ENCODE assay signal across 11 cellular contexts in genomic region chr2:119049968-119050657, GRCh38.
DNase-seq lines count a peak whose midpoint lies in the region; ATAC-seq and TF ChIP-seq lines count a peak whose summit lies in the region.
"Had no signal": no experiment of that assay in that cellular context is flagged by ENCODE, and none has a peak within 500 bp of the region (broad histone marks: within the 10 kb centered on the region; RNA-seq: fewer than 3 reads in every experiment).

No MANE protein-coding gene starts in this region.

- no peaks in the 10 kb centered on the region for H3K4me1 Mint-ChIP-seq in endothelial cell (ENCODE audit: unreplicated experiment)
- H3K4me1 Mint-ChIP-seq: activated naive CD8-positive, alpha-beta T cell treated with anti-CD3 and anti-CD28 coated beads, Interleukin-2, amount 10 ng/mL, durations not matched to agents 7 days and 5 days had no signal

- H3K79me2 ChIP-seq in DND-41 (ENCODE audit: insufficient read depth, low read length) = no peaks in the 10 kb centered on the region

- H3K4me3 ChIP-seq in DND-41 (ENCODE audit: low read depth in 1 of 2, low read length in 2 of 2) = no peak overlapping the region
- H3K4me3 ChIP-seq: transverse colon had no signal

- H3K27ac Mint-ChIP-seq in endothelial cell (ENCODE audit: unreplicated experiment) = no peak overlapping the region
- H3K27ac Mint-ChIP-seq: activated naive CD8-positive, alpha-beta T cell treated with anti-CD3 and anti-CD28 coated beads, Interleukin-2, amount 10 ng/mL, durations not matched to agents 7 days and 5 days had no signal

- no peaks in the 10 kb centered on the region for H3K36me3 ChIP-seq in DND-41 (ENCODE audit: insufficient read depth, low read length)
- H3K36me3 ChIP-seq: transverse colon had no signal

- no peaks in the 10 kb centered on the region for H3K27me3 ChIP-seq in DND-41 (ENCODE audit: insufficient read depth, low read length, poor library complexity)

- TF ChIP-seq CTCF in DND-41 (IDR thresholded peaks at IDR 0.05; ENCODE audit: borderline replicate concordance, extremely low read depth, low read length, poor library complexity, severe bottlenecking) (peak; percentile 40), endothelial cell (IDR thresholded peaks at IDR 0.05; ENCODE audit: unreplicated experiment) (no peak)

- no peak overlapping the region for H3K9ac ChIP-seq in DND-41 (ENCODE audit: low read depth, low read length)

- H3K4me2 ChIP-seq in DND-41 (ENCODE audit: insufficient read depth, low read length) = no peak overlapping the region

- no peak overlapping the region for H2AFZ ChIP-seq in DND-41 (ENCODE audit: low read depth, low read length)

- no peak for ATAC-seq in DND-41 (ENCODE audit: insufficient read depth, low read depth)

- no peaks in the 10 kb centered on the region for H3K9me3 Mint-ChIP-seq in endothelial cell (ENCODE audit: unreplicated experiment)
- H3K9me3 Mint-ChIP-seq: activated naive CD8-positive, alpha-beta T cell treated with anti-CD3 and anti-CD28 coated beads, Interleukin-2, amount 10 ng/mL, durations not matched to agents 7 days and 5 days had no signal

- H4K20me1 ChIP-seq in DND-41 (ENCODE audit: insufficient read depth, low read length) = no peaks in the 10 kb centered on the region

- no peak overlapping the region for H3K4me3 Mint-ChIP-seq in endothelial cell (ENCODE audit: unreplicated experiment)
- H3K4me3 Mint-ChIP-seq: activated naive CD8-positive, alpha-beta T cell treated with anti-CD3 and anti-CD28 coated beads, Interleukin-2, amount 10 ng/mL, durations not matched to agents 7 days and 5 days had no signal

- no peaks in the 10 kb centered on the region for H3K27me3 Mint-ChIP-seq in endothelial cell (ENCODE audit: unreplicated experiment)

- DNase-seq in COLO668 (lab: John Stamatoyannopoulos, UW; ENCODE audit: unreplicated experiment) (peak; percentile 9), DND-41 (no peak), NCI-H1092 (lab: John Stamatoyannopoulos, UW) (peak; percentile 20), endothelial cell (ENCODE audit: low spot score) (peak; percentile 53), SK-N-DZ (ENCODE audit: low spot score) (no peak)
- no peak for DNase-seq in activated effector memory CD4-positive, alpha-beta T cell treated with Interleukin-2 at 50 U/mL for 16 hours
- DNase-seq in activated CD8-positive, alpha-beta memory T cell treated with anti-CD3 and anti-CD28 coated beads for 24 hours = no peak
- DNase-seq in stimulated activated CD8-positive, alpha-beta memory T cell treated with anti-CD3 and anti-CD28 coated beads, Interleukin-4, amount 100 ng/mL, for 48 hours = no peak
- DNase-seq: activated CD4-positive, alpha-beta T cell treated with anti-CD3 and anti-CD28 coated beads for 1 hour; activated naive CD8-positive, alpha-beta T cell treated with anti-CD3 and anti-CD28 coated beads, Interleukin-2, amount 10 ng/mL, durations not matched to agents 7 days and 5 days; transverse colon had no signal

- H3K9me3 ChIP-seq in DND-41 (ENCODE audit: insufficient read depth, low read length, severe bottlenecking) = no peaks in the 10 kb centered on the region
- H3K9me3 ChIP-seq: transverse colon had no signal

- H3K4me1 ChIP-seq in DND-41 (ENCODE audit: insufficient read depth, low read length) = no peaks in the 10 kb centered on the region
- H3K4me1 ChIP-seq: transverse colon had no signal

- no peaks in the 10 kb centered on the region for H3K36me3 Mint-ChIP-seq in endothelial cell (ENCODE audit: low read depth, unreplicated experiment)
- H3K36me3 Mint-ChIP-seq: activated naive CD8-positive, alpha-beta T cell treated with anti-CD3 and anti-CD28 coated beads, Interleukin-2, amount 10 ng/mL, durations not matched to agents 7 days and 5 days had no signal

- H3K27ac ChIP-seq in DND-41 (ENCODE audit: low read length) = no peak overlapping the region
- H3K27ac ChIP-seq: transverse colon had no signal

Comparison
In these comparisons a context has a peak if more than half of its experiments do, and no peak if none do; other contexts are left out.
1. DNase-seq: peak in COLO668 (single experiment), NCI-H1092 (single experiment) and endothelial cell (single experiment); none in DND-41 (single experiment), activated effector memory CD4-positive, alpha-beta T cell treated with Interleukin-2 at 50 U/mL for 16 hours (single experiment), SK-N-DZ (single experiment), activated CD8-positive, alpha-beta memory T cell treated with anti-CD3 and anti-CD28 coated beads for 24 hours (single experiment) and stimulated activated CD8-positive, alpha-beta memory T cell treated with anti-CD3 and anti-CD28 coated beads, Interleukin-4, amount 100 ng/mL, for 48 hours (single experiment).